In genomic region chr3:140376136-140376889, GRCh38 we compare ENCODE assay signal across 25 cellular contexts.
"Had no signal": no experiment of that assay in that cellular context is flagged by ENCODE, and none has a peak within 500 bp of the region (broad histone marks: within the 10 kb centered on the region; RNA-seq: fewer than 3 reads in every experiment).

No MANE protein-coding gene starts in this region.

- H3K27me3 ChIP-seq: colonic mucosa, esophagus squamous epithelium, ovary, stomach, thyroid gland, vagina had no signal

- H3K36me3 ChIP-seq: colonic mucosa, esophagus squamous epithelium, lower lobe of right lung, ovary, stomach, thyroid gland, vagina had no signal

- DNase-seq: colonic mucosa; effector CD8-positive, alpha-beta T cell; esophagus squamous epithelium; hypothalamus; left ventricle myocardium superior; lower lobe of right lung; natural killer cell; occipital lobe; ovary; posterior cingulate gyrus; psoas muscle; right cardiac atrium; small intestine; stimulated activated CD4-positive, alpha-beta T cell treated with anti-CD3 and anti-CD28 coated beads, Interleukin-15, amount 100 ng/mL, for 24 hours; stimulated activated CD4-positive, alpha-beta T cell treated with anti-CD3 and anti-CD28 coated beads, Interleukin-2, amount 100 ng/mL, for 48 hours; stimulated activated naive CD4-positive, alpha-beta T cell treated with Interleukin-2 at 50 U/mL for 16 hours; stomach; thyroid gland; trophoblast cell had no signal

- H3K9me3 ChIP-seq: colonic mucosa, esophagus squamous epithelium, lower lobe of right lung, ovary, psoas muscle, thyroid gland, vagina had no signal

- H3K27me3 Mint-ChIP-seq: dendritic cell treated with granulocyte-macrophage colony-stimulating factor and Interleukin-4, amounts not matched to agents 40 ng/mL and 50 ng/mL, for 4 days had no signal

- H3K4me3 Mint-ChIP-seq: dendritic cell treated with granulocyte-macrophage colony-stimulating factor and Interleukin-4, amounts not matched to agents 40 ng/mL and 50 ng/mL, for 4 days; memory B cell; natural killer cell had no signal

- H3K4me1 Mint-ChIP-seq: memory B cell, natural killer cell had no signal

- H3K27ac Mint-ChIP-seq: dendritic cell treated with granulocyte-macrophage colony-stimulating factor and Interleukin-4, amounts not matched to agents 40 ng/mL and 50 ng/mL, for 4 days; memory B cell; natural killer cell had no signal

- H3K4me3 ChIP-seq: colonic mucosa, esophagus squamous epithelium, lower lobe of right lung, ovary, psoas muscle, stomach, thyroid gland, vagina had no signal

- ATAC-seq: left ventricle myocardium superior, lower lobe of right lung, natural killer cell, psoas muscle, right cardiac atrium had no signal

- H3K9me3 Mint-ChIP-seq: dendritic cell treated with granulocyte-macrophage colony-stimulating factor and Interleukin-4, amounts not matched to agents 40 ng/mL and 50 ng/mL, for 4 days; memory B cell; natural killer cell had no signal

- FAIRE-seq: endothelial cell of umbilical vein, frontal cortex, keratinocyte, small intestine had no signal

- H3K4me1 ChIP-seq: colonic mucosa, esophagus squamous epithelium, lower lobe of right lung, psoas muscle, stomach, vagina had no signal

- H3K27ac ChIP-seq: colonic mucosa, esophagus squamous epithelium, lower lobe of right lung, ovary, psoas muscle, stomach, thyroid gland, vagina had no signal

- H3K36me3 Mint-ChIP-seq: memory B cell, natural killer cell had no signal
